Comparison of ENCODE assay signal across 2 cellular contexts in the genomic region with DNA sequence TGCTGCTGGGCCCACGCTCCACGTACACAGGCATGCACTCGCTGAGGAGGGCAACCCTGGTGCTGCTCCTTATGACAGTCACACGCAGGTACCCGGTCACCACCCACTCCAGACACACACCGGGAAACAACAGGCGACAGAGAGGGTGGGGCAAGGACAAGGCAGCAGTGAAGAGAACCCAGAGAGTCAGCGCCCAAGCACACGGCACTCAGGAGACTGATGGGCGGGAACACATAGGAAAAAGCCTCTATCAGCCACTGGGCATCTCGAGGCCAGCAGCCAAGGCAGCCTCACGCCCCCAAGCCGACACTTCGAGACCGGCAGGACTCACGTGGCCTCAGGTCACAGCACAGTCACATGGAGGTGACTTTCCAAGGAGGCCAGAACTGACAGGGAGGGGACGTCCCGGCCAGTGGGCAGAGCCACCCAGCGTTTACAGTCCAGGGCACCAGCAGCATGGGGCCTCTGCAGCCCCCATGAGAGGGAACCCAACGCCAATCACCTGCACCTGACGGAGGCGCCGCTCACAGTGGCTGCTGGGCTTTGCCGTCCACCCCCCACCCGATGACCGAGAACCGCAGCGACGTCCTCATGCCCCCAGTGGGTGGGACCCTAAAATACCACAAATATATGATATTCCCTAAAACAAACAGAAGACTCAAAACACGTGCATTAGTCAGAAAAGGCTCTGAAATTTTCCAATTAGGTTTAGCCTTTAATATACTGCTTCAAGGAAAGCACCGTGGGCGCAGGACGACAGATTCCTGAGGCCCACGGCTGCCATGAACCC.
TF ChIP-seq lines count a peak whose summit lies in the region.

No MANE protein-coding gene starts in this region.

TF ChIP-seq in K562, 482 proteins besides CTCF, POLR2A, EP300 and RAD21 (continues in another document):
- no peak for TF ChIP-seq SNIP1 (IDR thresholded peaks at IDR 0.05; ENCODE audit: low read depth)
- no peak for TF ChIP-seq ZNF175 (CRISPR knock-in tag; IDR thresholded peaks at IDR 0.05; ENCODE audit: low read depth)
- TF ChIP-seq POLR2G (IDR thresholded peaks at IDR 0.05; ENCODE audit: low read depth, low read length), result peak; percentile 64
- TF ChIP-seq, protein P1, sequence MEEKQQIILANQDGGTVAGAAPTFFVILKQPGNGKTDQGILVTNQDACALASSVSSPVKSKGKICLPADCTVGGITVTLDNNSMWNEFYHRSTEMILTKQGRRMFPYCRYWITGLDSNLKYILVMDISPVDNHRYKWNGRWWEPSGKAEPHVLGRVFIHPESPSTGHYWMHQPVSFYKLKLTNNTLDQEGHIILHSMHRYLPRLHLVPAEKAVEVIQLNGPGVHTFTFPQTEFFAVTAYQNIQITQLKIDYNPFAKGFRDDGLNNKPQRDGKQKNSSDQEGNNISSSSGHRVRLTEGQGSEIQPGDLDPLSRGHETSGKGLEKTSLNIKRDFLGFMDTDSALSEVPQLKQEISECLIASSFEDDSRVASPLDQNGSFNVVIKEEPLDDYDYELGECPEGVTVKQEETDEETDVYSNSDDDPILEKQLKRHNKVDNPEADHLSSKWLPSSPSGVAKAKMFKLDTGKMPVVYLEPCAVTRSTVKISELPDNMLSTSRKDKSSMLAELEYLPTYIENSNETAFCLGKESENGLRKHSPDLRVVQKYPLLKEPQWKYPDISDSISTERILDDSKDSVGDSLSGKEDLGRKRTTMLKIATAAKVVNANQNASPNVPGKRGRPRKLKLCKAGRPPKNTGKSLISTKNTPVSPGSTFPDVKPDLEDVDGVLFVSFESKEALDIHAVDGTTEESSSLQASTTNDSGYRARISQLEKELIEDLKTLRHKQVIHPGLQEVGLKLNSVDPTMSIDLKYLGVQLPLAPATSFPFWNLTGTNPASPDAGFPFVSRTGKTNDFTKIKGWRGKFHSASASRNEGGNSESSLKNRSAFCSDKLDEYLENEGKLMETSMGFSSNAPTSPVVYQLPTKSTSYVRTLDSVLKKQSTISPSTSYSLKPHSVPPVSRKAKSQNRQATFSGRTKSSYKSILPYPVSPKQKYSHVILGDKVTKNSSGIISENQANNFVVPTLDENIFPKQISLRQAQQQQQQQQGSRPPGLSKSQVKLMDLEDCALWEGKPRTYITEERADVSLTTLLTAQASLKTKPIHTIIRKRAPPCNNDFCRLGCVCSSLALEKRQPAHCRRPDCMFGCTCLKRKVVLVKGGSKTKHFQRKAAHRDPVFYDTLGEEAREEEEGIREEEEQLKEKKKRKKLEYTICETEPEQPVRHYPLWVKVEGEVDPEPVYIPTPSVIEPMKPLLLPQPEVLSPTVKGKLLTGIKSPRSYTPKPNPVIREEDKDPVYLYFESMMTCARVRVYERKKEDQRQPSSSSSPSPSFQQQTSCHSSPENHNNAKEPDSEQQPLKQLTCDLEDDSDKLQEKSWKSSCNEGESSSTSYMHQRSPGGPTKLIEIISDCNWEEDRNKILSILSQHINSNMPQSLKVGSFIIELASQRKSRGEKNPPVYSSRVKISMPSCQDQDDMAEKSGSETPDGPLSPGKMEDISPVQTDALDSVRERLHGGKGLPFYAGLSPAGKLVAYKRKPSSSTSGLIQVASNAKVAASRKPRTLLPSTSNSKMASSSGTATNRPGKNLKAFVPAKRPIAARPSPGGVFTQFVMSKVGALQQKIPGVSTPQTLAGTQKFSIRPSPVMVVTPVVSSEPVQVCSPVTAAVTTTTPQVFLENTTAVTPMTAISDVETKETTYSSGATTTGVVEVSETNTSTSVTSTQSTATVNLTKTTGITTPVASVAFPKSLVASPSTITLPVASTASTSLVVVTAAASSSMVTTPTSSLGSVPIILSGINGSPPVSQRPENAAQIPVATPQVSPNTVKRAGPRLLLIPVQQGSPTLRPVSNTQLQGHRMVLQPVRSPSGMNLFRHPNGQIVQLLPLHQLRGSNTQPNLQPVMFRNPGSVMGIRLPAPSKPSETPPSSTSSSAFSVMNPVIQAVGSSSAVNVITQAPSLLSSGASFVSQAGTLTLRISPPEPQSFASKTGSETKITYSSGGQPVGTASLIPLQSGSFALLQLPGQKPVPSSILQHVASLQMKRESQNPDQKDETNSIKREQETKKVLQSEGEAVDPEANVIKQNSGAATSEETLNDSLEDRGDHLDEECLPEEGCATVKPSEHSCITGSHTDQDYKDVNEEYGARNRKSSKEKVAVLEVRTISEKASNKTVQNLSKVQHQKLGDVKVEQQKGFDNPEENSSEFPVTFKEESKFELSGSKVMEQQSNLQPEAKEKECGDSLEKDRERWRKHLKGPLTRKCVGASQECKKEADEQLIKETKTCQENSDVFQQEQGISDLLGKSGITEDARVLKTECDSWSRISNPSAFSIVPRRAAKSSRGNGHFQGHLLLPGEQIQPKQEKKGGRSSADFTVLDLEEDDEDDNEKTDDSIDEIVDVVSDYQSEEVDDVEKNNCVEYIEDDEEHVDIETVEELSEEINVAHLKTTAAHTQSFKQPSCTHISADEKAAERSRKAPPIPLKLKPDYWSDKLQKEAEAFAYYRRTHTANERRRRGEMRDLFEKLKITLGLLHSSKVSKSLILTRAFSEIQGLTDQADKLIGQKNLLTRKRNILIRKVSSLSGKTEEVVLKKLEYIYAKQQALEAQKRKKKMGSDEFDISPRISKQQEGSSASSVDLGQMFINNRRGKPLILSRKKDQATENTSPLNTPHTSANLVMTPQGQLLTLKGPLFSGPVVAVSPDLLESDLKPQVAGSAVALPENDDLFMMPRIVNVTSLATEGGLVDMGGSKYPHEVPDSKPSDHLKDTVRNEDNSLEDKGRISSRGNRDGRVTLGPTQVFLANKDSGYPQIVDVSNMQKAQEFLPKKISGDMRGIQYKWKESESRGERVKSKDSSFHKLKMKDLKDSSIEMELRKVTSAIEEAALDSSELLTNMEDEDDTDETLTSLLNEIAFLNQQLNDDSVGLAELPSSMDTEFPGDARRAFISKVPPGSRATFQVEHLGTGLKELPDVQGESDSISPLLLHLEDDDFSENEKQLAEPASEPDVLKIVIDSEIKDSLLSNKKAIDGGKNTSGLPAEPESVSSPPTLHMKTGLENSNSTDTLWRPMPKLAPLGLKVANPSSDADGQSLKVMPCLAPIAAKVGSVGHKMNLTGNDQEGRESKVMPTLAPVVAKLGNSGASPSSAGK (IDR thresholded peaks at IDR 0.05), result peak; percentile 75; the same call in 1 of the 2 replicates
- TF ChIP-seq KLF13 (tag; IDR thresholded peaks at IDR 0.05; ENCODE audit: borderline replicate concordance, low read depth), result no peak
- TF ChIP-seq, protein P2, sequence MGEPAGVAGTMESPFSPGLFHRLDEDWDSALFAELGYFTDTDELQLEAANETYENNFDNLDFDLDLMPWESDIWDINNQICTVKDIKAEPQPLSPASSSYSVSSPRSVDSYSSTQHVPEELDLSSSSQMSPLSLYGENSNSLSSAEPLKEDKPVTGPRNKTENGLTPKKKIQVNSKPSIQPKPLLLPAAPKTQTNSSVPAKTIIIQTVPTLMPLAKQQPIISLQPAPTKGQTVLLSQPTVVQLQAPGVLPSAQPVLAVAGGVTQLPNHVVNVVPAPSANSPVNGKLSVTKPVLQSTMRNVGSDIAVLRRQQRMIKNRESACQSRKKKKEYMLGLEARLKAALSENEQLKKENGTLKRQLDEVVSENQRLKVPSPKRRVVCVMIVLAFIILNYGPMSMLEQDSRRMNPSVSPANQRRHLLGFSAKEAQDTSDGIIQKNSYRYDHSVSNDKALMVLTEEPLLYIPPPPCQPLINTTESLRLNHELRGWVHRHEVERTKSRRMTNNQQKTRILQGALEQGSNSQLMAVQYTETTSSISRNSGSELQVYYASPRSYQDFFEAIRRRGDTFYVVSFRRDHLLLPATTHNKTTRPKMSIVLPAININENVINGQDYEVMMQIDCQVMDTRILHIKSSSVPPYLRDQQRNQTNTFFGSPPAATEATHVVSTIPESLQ (CRISPR knock-in tag; IDR thresholded peaks at IDR 0.05), result no peak
- TF ChIP-seq PRMT5 (CRISPR knock-in tag; IDR thresholded peaks at IDR 0.05), result no peak
- TF ChIP-seq IRF2 (CRISPR knock-in tag; IDR thresholded peaks at IDR 0.05), result 0 out of 2 replicates have a peak, but pooled peaks have one; percentile 34
- no peak for TF ChIP-seq ZNF23 (CRISPR knock-in tag; IDR thresholded peaks at IDR 0.05)
- TF ChIP-seq POLR2AphosphoS5 (IDR thresholded peaks at IDR 0.05; ENCODE audit: control insufficient read depth, insufficient read depth, low read depth, low read length), result no peak

TF ChIP-seq in WTC11, 78 proteins besides CTCF, POLR2A, EP300 and RAD21 (continues in another document):
- TF ChIP-seq ETV6 (CRISPR knock-in tag; IDR thresholded peaks at IDR 0.05) (no peak), KAT7 (CRISPR knock-in tag; IDR thresholded peaks at IDR 0.05; ENCODE audit: borderline replicate concordance) (no peak), NFATC4 (CRISPR knock-in tag; IDR thresholded peaks at IDR 0.05) (no peak), ZNF263 (CRISPR knock-in tag; IDR thresholded peaks at IDR 0.05; ENCODE audit: low read depth) (no peak), IRF2 (CRISPR knock-in tag; IDR thresholded peaks at IDR 0.05; ENCODE audit: borderline replicate concordance, low read depth) (no peak), ZNF232 (CRISPR knock-in tag; IDR thresholded peaks at IDR 0.05) (no peak), FOXJ3 (CRISPR knock-in tag; IDR thresholded peaks at IDR 0.05; ENCODE audit: borderline replicate concordance) (no peak), FOXK1 (CRISPR knock-in tag; IDR thresholded peaks at IDR 0.05) (no peak)
- TF ChIP-seq, protein P2 (CRISPR knock-in tag; IDR thresholded peaks at IDR 0.05), result no peak
- TF ChIP-seq, protein P3, sequence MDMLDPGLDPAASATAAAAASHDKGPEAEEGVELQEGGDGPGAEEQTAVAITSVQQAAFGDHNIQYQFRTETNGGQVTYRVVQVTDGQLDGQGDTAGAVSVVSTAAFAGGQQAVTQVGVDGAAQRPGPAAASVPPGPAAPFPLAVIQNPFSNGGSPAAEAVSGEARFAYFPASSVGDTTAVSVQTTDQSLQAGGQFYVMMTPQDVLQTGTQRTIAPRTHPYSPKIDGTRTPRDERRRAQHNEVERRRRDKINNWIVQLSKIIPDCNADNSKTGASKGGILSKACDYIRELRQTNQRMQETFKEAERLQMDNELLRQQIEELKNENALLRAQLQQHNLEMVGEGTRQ (CRISPR knock-in tag; IDR thresholded peaks at IDR 0.05), result no peak
- TF ChIP-seq, protein P4, sequence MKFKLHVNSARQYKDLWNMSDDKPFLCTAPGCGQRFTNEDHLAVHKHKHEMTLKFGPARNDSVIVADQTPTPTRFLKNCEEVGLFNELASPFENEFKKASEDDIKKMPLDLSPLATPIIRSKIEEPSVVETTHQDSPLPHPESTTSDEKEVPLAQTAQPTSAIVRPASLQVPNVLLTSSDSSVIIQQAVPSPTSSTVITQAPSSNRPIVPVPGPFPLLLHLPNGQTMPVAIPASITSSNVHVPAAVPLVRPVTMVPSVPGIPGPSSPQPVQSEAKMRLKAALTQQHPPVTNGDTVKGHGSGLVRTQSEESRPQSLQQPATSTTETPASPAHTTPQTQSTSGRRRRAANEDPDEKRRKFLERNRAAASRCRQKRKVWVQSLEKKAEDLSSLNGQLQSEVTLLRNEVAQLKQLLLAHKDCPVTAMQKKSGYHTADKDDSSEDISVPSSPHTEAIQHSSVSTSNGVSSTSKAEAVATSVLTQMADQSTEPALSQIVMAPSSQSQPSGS (CRISPR knock-in tag; IDR thresholded peaks at IDR 0.05; ENCODE audit: borderline replicate concordance, low read depth), result no peak
- TF ChIP-seq, protein P5, sequence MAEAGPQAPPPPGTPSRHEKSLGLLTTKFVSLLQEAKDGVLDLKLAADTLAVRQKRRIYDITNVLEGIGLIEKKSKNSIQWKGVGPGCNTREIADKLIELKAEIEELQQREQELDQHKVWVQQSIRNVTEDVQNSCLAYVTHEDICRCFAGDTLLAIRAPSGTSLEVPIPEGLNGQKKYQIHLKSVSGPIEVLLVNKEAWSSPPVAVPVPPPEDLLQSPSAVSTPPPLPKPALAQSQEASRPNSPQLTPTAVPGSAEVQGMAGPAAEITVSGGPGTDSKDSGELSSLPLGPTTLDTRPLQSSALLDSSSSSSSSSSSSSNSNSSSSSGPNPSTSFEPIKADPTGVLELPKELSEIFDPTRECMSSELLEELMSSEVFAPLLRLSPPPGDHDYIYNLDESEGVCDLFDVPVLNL (CRISPR knock-in tag; IDR thresholded peaks at IDR 0.05; ENCODE audit: borderline replicate concordance, low read depth), result no peak
- TF ChIP-seq, protein P6, sequence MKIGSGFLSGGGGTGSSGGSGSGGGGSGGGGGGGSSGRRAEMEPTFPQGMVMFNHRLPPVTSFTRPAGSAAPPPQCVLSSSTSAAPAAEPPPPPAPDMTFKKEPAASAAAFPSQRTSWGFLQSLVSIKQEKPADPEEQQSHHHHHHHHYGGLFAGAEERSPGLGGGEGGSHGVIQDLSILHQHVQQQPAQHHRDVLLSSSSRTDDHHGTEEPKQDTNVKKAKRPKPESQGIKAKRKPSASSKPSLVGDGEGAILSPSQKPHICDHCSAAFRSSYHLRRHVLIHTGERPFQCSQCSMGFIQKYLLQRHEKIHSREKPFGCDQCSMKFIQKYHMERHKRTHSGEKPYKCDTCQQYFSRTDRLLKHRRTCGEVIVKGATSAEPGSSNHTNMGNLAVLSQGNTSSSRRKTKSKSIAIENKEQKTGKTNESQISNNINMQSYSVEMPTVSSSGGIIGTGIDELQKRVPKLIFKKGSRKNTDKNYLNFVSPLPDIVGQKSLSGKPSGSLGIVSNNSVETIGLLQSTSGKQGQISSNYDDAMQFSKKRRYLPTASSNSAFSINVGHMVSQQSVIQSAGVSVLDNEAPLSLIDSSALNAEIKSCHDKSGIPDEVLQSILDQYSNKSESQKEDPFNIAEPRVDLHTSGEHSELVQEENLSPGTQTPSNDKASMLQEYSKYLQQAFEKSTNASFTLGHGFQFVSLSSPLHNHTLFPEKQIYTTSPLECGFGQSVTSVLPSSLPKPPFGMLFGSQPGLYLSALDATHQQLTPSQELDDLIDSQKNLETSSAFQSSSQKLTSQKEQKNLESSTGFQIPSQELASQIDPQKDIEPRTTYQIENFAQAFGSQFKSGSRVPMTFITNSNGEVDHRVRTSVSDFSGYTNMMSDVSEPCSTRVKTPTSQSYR (CRISPR knock-in tag; IDR thresholded peaks at IDR 0.05), result no peak
